In genomic region chr16:71288890-71289731, GRCh38 we compare ENCODE assay signal across 1 cellular context.
TF ChIP-seq lines count a peak whose summit lies in the region.

CMTR2 (minus strand) TSS chr16:71289402; CDS start chr16:71285920, 3,482 bp downstream.

TF ChIP-seq in HCT116, 20 proteins besides CTCF, POLR2A, EP300 and RAD21 (continued from another document):
- no peak for TF ChIP-seq CEBPB (IDR thresholded peaks at IDR 0.05; ENCODE audit: low read depth)
- peak; percentile 46 for TF ChIP-seq ELF1 (IDR thresholded peaks at IDR 0.05; ENCODE audit: borderline replicate concordance, low read depth)
- no peak for TF ChIP-seq REST (IDR thresholded peaks at IDR 0.05; ENCODE audit: low read depth)
